ENCODE assay signal across 20 cellular contexts in genomic region chr15:101001056-101001455, GRCh38.
"Had no signal": no experiment of that assay in that cellular context is flagged by ENCODE, and none has a peak within 500 bp of the region (broad histone marks: within the 10 kb centered on the region; RNA-seq: fewer than 3 reads in every experiment).

No MANE protein-coding gene starts in this region.

- H3K4me3 Mint-ChIP-seq: dendritic cell treated with granulocyte-macrophage colony-stimulating factor and Interleukin-4, amounts not matched to agents 40 ng/mL and 50 ng/mL, for 4 days; mesothelial cell of epicardium; natural killer cell; neural crest cell; stimulated activated effector memory CD8-positive, alpha-beta T cell treated with anti-CD3 and anti-CD28 coated beads, Interleukin-12 subunit alpha, Interleukin-12 subunit beta, amount 100 ng/mL, for 72 hours had no signal

- H3K27me3 Mint-ChIP-seq: dendritic cell treated with granulocyte-macrophage colony-stimulating factor and Interleukin-4, amounts not matched to agents 40 ng/mL and 50 ng/mL, for 4 days had no signal

- H3K9me3 Mint-ChIP-seq: natural killer cell; stimulated activated effector memory CD8-positive, alpha-beta T cell treated with anti-CD3 and anti-CD28 coated beads, Interleukin-12 subunit alpha, Interleukin-12 subunit beta, amount 100 ng/mL, for 72 hours had no signal

- H3K4me3 ChIP-seq: hepatocyte, pancreas, smooth muscle cell, suprapubic skin, thyroid gland, upper lobe of left lung, uterus had no signal

- H3K27ac Mint-ChIP-seq: mesothelial cell of epicardium; natural killer cell; progenitor cell of endocrine pancreas; stimulated activated effector memory CD8-positive, alpha-beta T cell treated with anti-CD3 and anti-CD28 coated beads, Interleukin-12 subunit alpha, Interleukin-12 subunit beta, amount 100 ng/mL, for 72 hours had no signal

- H3K4me1 Mint-ChIP-seq: natural killer cell; stimulated activated effector memory CD8-positive, alpha-beta T cell treated with anti-CD3 and anti-CD28 coated beads, Interleukin-12 subunit alpha, Interleukin-12 subunit beta, amount 100 ng/mL, for 72 hours had no signal

- ATAC-seq: left colon; natural killer cell; pancreas; right cardiac atrium; stimulated activated effector memory CD8-positive, alpha-beta T cell treated with anti-CD3 and anti-CD28 coated beads, Interleukin-12 subunit alpha, Interleukin-12 subunit beta, amount 100 ng/mL, for 72 hours; stimulated activated naive CD8-positive, alpha-beta T cell treated with anti-CD3 and anti-CD28 coated beads, Interleukin-15, Interleukin-2, amounts not matched to agents 100 U/mL and 50 U/mL, for 24 hours had no signal

- DNase-seq: erythroblast; foreskin melanocyte; left colon; mammary epithelial cell; natural killer cell; right cardiac atrium; stimulated activated CD4-positive, alpha-beta T cell treated with anti-CD3 and anti-CD28 coated beads, Interleukin-2, amount 100 ng/mL, for 48 hours; stimulated activated naive CD8-positive, alpha-beta T cell treated with anti-CD3 and anti-CD28 coated beads, Interleukin-15, Interleukin-2, amounts not matched to agents 100 U/mL and 50 U/mL, for 24 hours; thyroid gland; upper lobe of left lung; uterus had no signal

- H3K36me3 Mint-ChIP-seq: mesothelial cell of epicardium; natural killer cell; stimulated activated effector memory CD8-positive, alpha-beta T cell treated with anti-CD3 and anti-CD28 coated beads, Interleukin-12 subunit alpha, Interleukin-12 subunit beta, amount 100 ng/mL, for 72 hours had no signal
